23 cellular contexts compared by ENCODE assay signal in genomic region chr7:155363146-155363539, GRCh38.
"Had no signal": no experiment of that assay in that cellular context is flagged by ENCODE, and none has a peak within 500 bp of the region (broad histone marks: within the 10 kb centered on the region; RNA-seq: fewer than 3 reads in every experiment).

No MANE protein-coding gene starts in this region.

- H3K4me3 ChIP-seq: ascending aorta, body of pancreas, MG63 had no signal

- H3K4me3 Mint-ChIP-seq: activated CD8-positive, alpha-beta T cell treated with anti-CD3 and anti-CD28 coated beads for 36 hours; activated naive CD4-positive, alpha-beta T cell treated with anti-CD3 and anti-CD28 coated beads, Interleukin-2, amount 50 U/mL, for 24 hours; T-helper 1 cell treated with Interleukin-12 subunit alpha and Interleukin-12 subunit beta and Interleukin-4 antibody, amounts not matched to agents 30 μg/mL and 1 μg/mL, for 36 hours had no signal

- H3K4me1 Mint-ChIP-seq: activated naive CD4-positive, alpha-beta T cell treated with anti-CD3 and anti-CD28 coated beads, Interleukin-2, amount 50 U/mL, for 24 hours had no signal

- H3K27ac Mint-ChIP-seq: activated CD8-positive, alpha-beta T cell treated with anti-CD3 and anti-CD28 coated beads for 36 hours; T-helper 1 cell treated with Interleukin-12 subunit alpha and Interleukin-12 subunit beta and Interleukin-4 antibody, amounts not matched to agents 30 μg/mL and 1 μg/mL, for 36 hours had no signal

- H3K36me3 Mint-ChIP-seq: activated naive CD4-positive, alpha-beta T cell treated with anti-CD3 and anti-CD28 coated beads, Interleukin-2, amount 50 U/mL, for 24 hours had no signal

- ATAC-seq: activated CD4-positive, CD25-positive, alpha-beta regulatory T cell treated with anti-CD3 and anti-CD28 coated beads, Interleukin-2, amount 50 U/mL, for 24 hours; body of pancreas; Panc1 had no signal

- H3K9me3 Mint-ChIP-seq: activated CD8-positive, alpha-beta T cell treated with anti-CD3 and anti-CD28 coated beads for 36 hours; activated naive CD4-positive, alpha-beta T cell treated with anti-CD3 and anti-CD28 coated beads, Interleukin-2, amount 50 U/mL, for 24 hours; T-helper 1 cell treated with Interleukin-12 subunit alpha and Interleukin-12 subunit beta and Interleukin-4 antibody, amounts not matched to agents 30 μg/mL and 1 μg/mL, for 36 hours had no signal

- DNase-seq: activated CD4-positive, alpha-beta T cell treated with anti-CD3 and anti-CD28 coated beads for 4 hours; activated CD8-positive, alpha-beta memory T cell treated with anti-CD3 and anti-CD28 coated beads, Interleukin-2, amount 50 U/mL, for 48 hours; activated T-cell treated with anti-CD3 and anti-CD28 coated beads, Interleukin-2, amount 50 U/mL, for 1 hour; body of pancreas; central memory CD4-positive, alpha-beta T cell; KG1; MG63; NCI-H1105; NCI-H1436; NCI-H1694 treated with DMSO at 0.1 percent for 48 hours; NCI-H2029 treated with DMSO at 0.1 percent for 48 hours; NCI-H345; NCI-H510A; NCI-H526 treated with DMSO at 0.1 percent for 48 hours; NCI-H82; OCI-M1; SHP77 had no signal

- H3K36me3 ChIP-seq: ascending aorta, MG63 had no signal

- H3K9me3 ChIP-seq: ascending aorta, body of pancreas, MG63 had no signal

- H3K4me1 ChIP-seq: ascending aorta, body of pancreas had no signal

- H3K27me3 ChIP-seq: ascending aorta, MG63 had no signal
